ENCODE assay signal across 8 cellular contexts in genomic region chr17:49788443-49789277, GRCh38. TPM values are rescaled to one million over a fixed set of nuclear protein-coding genes. Genes with fewer than 3 reads are reported as not detected.
DNase-seq lines count a peak whose midpoint lies in the region; ATAC-seq lines count a peak whose summit lies in the region.

Gene KAT7, plus strand, starts transcription at chr17:49788681. Its CDS starts 154 bp downstream, at chr17:49788835.

- peaks cover 25% of the 10 kb centered on the region for H3K36me3 ChIP-seq in effector memory CD4-positive, alpha-beta T cell (ENCODE audit: control insufficient read depth, insufficient read depth, low read length)

- no peaks in the 10 kb centered on the region for H3K9me3 ChIP-seq in effector memory CD4-positive, alpha-beta T cell (ENCODE audit: control insufficient read depth, low read length)

- H3K4me1 ChIP-seq in effector memory CD4-positive, alpha-beta T cell (ENCODE audit: control insufficient read depth, insufficient read depth, low read length, poor library complexity, severe bottlenecking), result peaks cover 21% of the 10 kb centered on the region

- H3K27ac ChIP-seq in effector memory CD4-positive, alpha-beta T cell (ENCODE audit: insufficient read depth, low read length, poor library complexity, severe bottlenecking), result peak within 1 kb of the TSS; percentile 98

- DNase-seq in COLO668 (lab: John Stamatoyannopoulos, UW; ENCODE audit: unreplicated experiment) (peak; percentile 95), HT1080 (ENCODE audit: low read depth) (peak; percentile 100), NOMO-1 treated with DMSO at 0.1 percent for 48 hours (lab: John Stamatoyannopoulos, UW; ENCODE audit: unreplicated experiment) (peak; percentile 99), lung microvascular endothelial cell (ENCODE audit: low read depth in 2 of 2) (peak; percentile 100)
- DNase-seq in activated CD8-positive, alpha-beta memory T cell treated with anti-CD3 and anti-CD28 coated beads for 4 hours (ENCODE audit: low read depth in 2 of 2), result peak; percentile 96 to 97
- peak; percentile 97 to 99 (median 99) for DNase-seq in effector memory CD4-positive, alpha-beta T cell
- peak; percentile 97 to 99 (median 97) for DNase-seq in stimulated activated CD4-positive, alpha-beta T cell treated with anti-CD3 and anti-CD28 coated beads, TNF-alpha, amount 100 ng/mL, for 48 hours (ENCODE audit: low read depth in 3 of 3)

- peak within 1 kb of the TSS; percentile 99 for H3K4me3 ChIP-seq in effector memory CD4-positive, alpha-beta T cell (ENCODE audit: insufficient read depth, low read depth, low read length, poor library complexity, severe bottlenecking)

- ATAC-seq in GM21360 (IDR thresholded peaks at IDR 0.05; ENCODE audit: unreplicated experiment), result peak; percentile 84

- H3K27me3 ChIP-seq in effector memory CD4-positive, alpha-beta T cell (replicated peaks; ENCODE audit: control insufficient read depth, insufficient read depth, low read length, poor library complexity, severe bottlenecking), result no peaks in the 10 kb centered on the region

RNA-seq across cellular contexts. Expression of gene KAT7, which starts in this region (rescaled TPM):
- 26.6 and 27.9 TPM in 2 replicates for total RNA-seq in HT1080 (2014; rRNA removed; shearing (Covaris generic))
- polyA plus RNA-seq in HT1080 (2015; cell fraction: cytosol; rRNA removed), result 18.2 and 21.4 TPM in 2 replicates
- 30.3 and 31.2 TPM in 2 replicates for polyA plus RNA-seq in HT1080 (2015; cell fraction: nucleus; rRNA removed)
- total RNA-seq in lung microvascular endothelial cell, result 21.4 and 22.0 TPM in 2 replicates

Comparison
In these comparisons a context has a peak if more than half of its experiments do, and no peak if none do; other contexts are left out.
1. Peak in every context shown above with its lines: DNase-seq, ATAC-seq, H3K4me3 ChIP-seq and H3K27ac ChIP-seq.